ENCODE assay signal across 1 cellular context in genomic region chr1:179251675-179252074, GRCh38.
TF ChIP-seq lines count a peak whose summit lies in the region.

No MANE protein-coding gene starts in this region.

TF ChIP-seq in H1, 55 proteins besides CTCF, POLR2A, EP300 and RAD21 (continued from another document):
- TF ChIP-seq CHD7 (IDR thresholded peaks at IDR 0.05; ENCODE audit: insufficient replicate concordance, low read length): no peak
- TF ChIP-seq USF2 (IDR thresholded peaks at IDR 0.05; ENCODE audit: low read length): no peak
- TF ChIP-seq CHD1 (IDR thresholded peaks at IDR 0.05; ENCODE audit: low read depth, low read length): no peak
- TF ChIP-seq CTBP2 (IDR thresholded peaks at IDR 0.05; ENCODE audit: borderline replicate concordance, insufficient read depth, insufficient read length, low read length): no peak
- no peak for TF ChIP-seq EGR1 (IDR thresholded peaks at IDR 0.05; ENCODE audit: borderline replicate concordance, low read depth, low read length)
TF ChIP-seq in H1: peak in this region for 0.
